In genomic region chr2:101731221-101732054, GRCh38 we compare ENCODE assay signal across 31 cellular contexts.
"Had no signal": no experiment of that assay in that cellular context is flagged by ENCODE, and none has a peak within 500 bp of the region (broad histone marks: within the 10 kb centered on the region; RNA-seq: fewer than 3 reads in every experiment).

No MANE protein-coding gene starts in this region.

- H2AFZ ChIP-seq: parathyroid adenoma had no signal

- FAIRE-seq: TTC549 had no signal

- H3K27ac ChIP-seq: epithelial cell of prostate, esophagus squamous epithelium, parathyroid adenoma, stomach, tibial artery, WERI-Rb-1 had no signal

- H3K9me3 ChIP-seq: esophagus squamous epithelium, left ventricle myocardium inferior, psoas muscle, stomach, tibial artery had no signal

- H3K9me3 Mint-ChIP-seq: activated CD4-positive, alpha-beta memory T cell treated with anti-CD3 and anti-CD28 coated beads, Interleukin-2, amount 10 ng/mL, durations not matched to agents 7 days and 5 days; activated CD4-positive, alpha-beta T cell treated with anti-CD3 and anti-CD28 coated beads, Interleukin-2, amount 10 ng/mL, durations not matched to agents 7 days and 5 days; activated naive CD4-positive, alpha-beta T cell treated with anti-CD3 and anti-CD28 coated beads, Interleukin-2, amount 50 U/mL, for 24 hours; activated naive CD8-positive, alpha-beta T cell treated with anti-CD3 and anti-CD28 coated beads, Interleukin-2, amount 50 U/mL, for 24 hours; activated T-cell treated with anti-CD3 and anti-CD28 coated beads, Interleukin-2, amount 50 U/mL, for 24 hours; naive thymus-derived CD8-positive, alpha-beta T cell; neural crest cell; stimulated activated naive B cell treated with anti-CD40 and anti-IgM and Interleukin-4, amounts not matched to agents 10 μg/mL and 1 μg/mL and 100 μg/mL, for 72 hours had no signal

- H3K27ac Mint-ChIP-seq: activated CD4-positive, alpha-beta memory T cell treated with anti-CD3 and anti-CD28 coated beads, Interleukin-2, amount 10 ng/mL, durations not matched to agents 7 days and 5 days; activated CD4-positive, alpha-beta T cell treated with anti-CD3 and anti-CD28 coated beads, Interleukin-2, amount 10 ng/mL, durations not matched to agents 7 days and 5 days had no signal

- H3K36me3 ChIP-seq: esophagus squamous epithelium, left ventricle myocardium inferior, stomach, tibial artery, WERI-Rb-1 had no signal

- H3K27me3 Mint-ChIP-seq: activated CD4-positive, alpha-beta memory T cell treated with anti-CD3 and anti-CD28 coated beads, Interleukin-2, amount 10 ng/mL, durations not matched to agents 7 days and 5 days; activated CD4-positive, alpha-beta T cell treated with anti-CD3 and anti-CD28 coated beads, Interleukin-2, amount 10 ng/mL, durations not matched to agents 7 days and 5 days; activated naive CD4-positive, alpha-beta T cell treated with anti-CD3 and anti-CD28 coated beads, Interleukin-2, amount 50 U/mL, for 24 hours; activated naive CD8-positive, alpha-beta T cell treated with anti-CD3 and anti-CD28 coated beads, Interleukin-2, amount 50 U/mL, for 24 hours; activated T-cell treated with anti-CD3 and anti-CD28 coated beads, Interleukin-2, amount 50 U/mL, for 24 hours; naive thymus-derived CD8-positive, alpha-beta T cell; stimulated activated naive B cell treated with anti-CD40 and anti-IgM and Interleukin-4, amounts not matched to agents 10 μg/mL and 1 μg/mL and 100 μg/mL, for 72 hours had no signal

- H3K36me3 Mint-ChIP-seq: activated naive CD4-positive, alpha-beta T cell treated with anti-CD3 and anti-CD28 coated beads, Interleukin-2, amount 50 U/mL, for 24 hours had no signal

- DNase-seq: activated CD4-positive, alpha-beta memory T cell treated with anti-CD3 and anti-CD28 coated beads, Interleukin-2, amount 10 ng/mL, durations not matched to agents 7 days and 5 days; activated CD4-positive, alpha-beta T cell treated with anti-CD3 and anti-CD28 coated beads for 1 hour; activated CD4-positive, alpha-beta T cell treated with anti-CD3 and anti-CD28 coated beads, Interleukin-2, amount 10 ng/mL, durations not matched to agents 7 days and 5 days; activated CD8-positive, alpha-beta memory T cell treated with anti-CD3 and anti-CD28 coated beads, Interleukin-2, amount 50 U/mL, for 48 hours; activated gamma-delta T cell; activated naive CD8-positive, alpha-beta T cell treated with anti-CD3 and anti-CD28 coated beads, Interleukin-2, amount 50 U/mL, for 24 hours; amygdala; caudate nucleus; cortex of kidney; esophagus squamous epithelium; foreskin melanocyte; kidney glomerular epithelial cell; left ventricle myocardium inferior; naive thymus-derived CD8-positive, alpha-beta T cell; nucleus accumbens; psoas muscle; stimulated activated CD4-positive, alpha-beta T cell treated with anti-CD3 and anti-CD28 coated beads, Interleukin-1b, Interleukin-23, amount 100 ng/mL, for 48 hours; stimulated activated CD4-positive, alpha-beta T cell treated with anti-CD3 and anti-CD28 coated beads, Interleukin-4, amount 100 ng/mL, for 4 hours; stimulated activated CD8-positive, alpha-beta memory T cell treated with anti-CD3 and anti-CD28 coated beads, Interleukin-4, amount 100 ng/mL, for 48 hours; stimulated activated naive B cell treated with anti-CD40 and anti-IgM and Interleukin-4, amounts not matched to agents 10 μg/mL and 1 μg/mL and 100 μg/mL, for 72 hours; stomach; tibial artery; WERI-Rb-1 had no signal

- H3K4me3 ChIP-seq: esophagus squamous epithelium, left ventricle myocardium inferior, lung, psoas muscle, smooth muscle cell, stomach, tibial artery had no signal

- H3K27me3 ChIP-seq: esophagus squamous epithelium, stomach, tibial artery had no signal

- ATAC-seq: naive thymus-derived CD8-positive, alpha-beta T cell; psoas muscle; stimulated activated naive B cell treated with anti-CD40 and anti-IgM and Interleukin-4, amounts not matched to agents 10 μg/mL and 1 μg/mL and 100 μg/mL, for 72 hours had no signal

- H3K4me3 Mint-ChIP-seq: activated CD4-positive, alpha-beta memory T cell treated with anti-CD3 and anti-CD28 coated beads, Interleukin-2, amount 10 ng/mL, durations not matched to agents 7 days and 5 days; activated CD4-positive, alpha-beta T cell treated with anti-CD3 and anti-CD28 coated beads, Interleukin-2, amount 10 ng/mL, durations not matched to agents 7 days and 5 days; activated naive CD8-positive, alpha-beta T cell treated with anti-CD3 and anti-CD28 coated beads, Interleukin-2, amount 50 U/mL, for 24 hours; neural crest cell; stimulated activated naive B cell treated with anti-CD40 and anti-IgM and Interleukin-4, amounts not matched to agents 10 μg/mL and 1 μg/mL and 100 μg/mL, for 72 hours had no signal
